In the genomic region with DNA sequence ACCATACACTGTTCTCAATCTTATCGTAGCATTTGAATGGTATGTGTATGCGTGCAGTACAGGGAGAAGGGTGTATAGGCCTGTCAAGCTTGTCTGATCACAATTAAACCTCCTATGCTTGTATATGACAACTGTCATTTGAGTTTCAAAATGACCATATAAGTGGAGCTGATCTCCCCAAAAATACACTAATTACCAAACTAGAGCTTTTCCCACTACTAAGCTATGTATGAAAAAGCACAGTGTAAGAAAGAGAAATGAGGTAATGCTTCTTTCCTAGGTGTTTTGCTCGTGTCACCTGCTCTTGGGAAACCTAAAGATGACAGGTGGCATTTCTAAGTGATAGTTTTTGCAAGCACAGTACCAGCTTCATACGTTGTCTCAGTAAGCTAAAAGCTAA, we compare ENCODE assay signal across 11 cellular contexts. TPM values are rescaled to one million over a fixed set of nuclear protein-coding genes. Genes with fewer than 3 reads are reported as not detected.
DNase-seq lines count a peak whose midpoint lies in the region; ATAC-seq, FAIRE-seq and TF ChIP-seq lines count a peak whose summit lies in the region.
"Had no signal": no experiment of that assay in that cellular context is flagged by ENCODE, and none has a peak within 500 bp of the region (broad histone marks: within the 10 kb centered on the region; RNA-seq: fewer than 3 reads in every experiment).

No MANE protein-coding gene starts in this region.

- no peaks in the 10 kb centered on the region for H3K27me3 ChIP-seq in CD8-positive, alpha-beta T cell (ENCODE audit: insufficient read depth, low read length)
- H3K27me3 ChIP-seq in ascending aorta (no peaks in the 10 kb centered on the region), neuron (ENCODE audit: insufficient read depth, low read length) (no peaks in the 10 kb centered on the region), uterus (no peaks in the 10 kb centered on the region)
- H3K27me3 ChIP-seq: right atrium auricular region had no signal

- ATAC-seq in CD8-positive, alpha-beta T cell, result no peak

- H3K27me3 Mint-ChIP-seq in CD8-positive, alpha-beta T cell (ENCODE audit: low read depth), result no peaks in the 10 kb centered on the region

- no peaks in the 10 kb centered on the region for H3K9me3 Mint-ChIP-seq in CD8-positive, alpha-beta T cell

- no peaks in the 10 kb centered on the region for H3K36me3 ChIP-seq in CD8-positive, alpha-beta T cell (ENCODE audit: insufficient read depth, low read length)
- H3K36me3 ChIP-seq in ascending aorta (no peaks in the 10 kb centered on the region), neuron (ENCODE audit: insufficient read depth, low read length) (no peaks in the 10 kb centered on the region), uterus (no peaks in the 10 kb centered on the region)
- H3K36me3 ChIP-seq: right atrium auricular region had no signal

- intact Hi-C loops in CD8-positive, alpha-beta T cell (cut with DNase I, micrococcal nuclease), result loop anchor here (5.0 to 10.0 kb wide), 5 partner anchors 279 to 1128 kb away; partner anchors contain the start of genes CCDC91 (in 2 of the 2), PPFIBP1 (in 2 of the 2), FGFR1OP2 (in 1 of the 2) and INTS13 (in 1 of the 2)
- intact Hi-C loops in ascending aorta (cut with DNase I), result loop anchor here (2.0 to 5.0 kb wide), 3 partner anchors 44 to 306 kb away; partner anchors contain the start of genes FGFR1OP2, INTS13 and MED21
- intact Hi-C loops in uterus (cut with DNase I; ENCODE audit: low total_unique reads), result no loop called here

- peak overlapping the region; percentile 76 for H3K27ac ChIP-seq in CD8-positive, alpha-beta T cell (ENCODE audit: low read depth, low read length)
- H3K27ac ChIP-seq in ascending aorta (peak overlapping the region; percentile 96 to 98), uterus (no peak overlapping the region)

- no peak overlapping the region for H3K4me3 Mint-ChIP-seq in CD8-positive, alpha-beta T cell

- POLR2A ChIA-PET in CD8-positive, alpha-beta T cell (lab: Charles Lee), result interaction anchor here (2.3 to 3.6 kb wide), 2 partner anchors 12 to 220 kb away, joined by 9 to 17 read pairs; partner anchors contain the start of gene MED21

- FAIRE-seq in GM12892 (lab: Jason Lieb, UNC), result peak; percentile 86

- TF ChIP-seq POLR2A in GM12892 (IDR thresholded peaks at IDR 0.05; ENCODE audit: low read depth, low read length), result no peak
- TF ChIP-seq POLR2A in uterus (IDR thresholded peaks at IDR 0.05), result no peak

- CTCF ChIA-PET in CD8-positive, alpha-beta T cell (lab: Charles Lee), result interaction anchor here (1.1 kb wide), 1 partner anchor 62 kb away, joined by 3 read pairs; no protein-coding TSS in a partner anchor

- peaks cover 24% of the 10 kb centered on the region for H3K4me1 ChIP-seq in CD8-positive, alpha-beta T cell (ENCODE audit: insufficient read depth, low read length)
- peaks cover 0 to 2% of the 10 kb centered on the region in 2 donors for H3K4me1 ChIP-seq in ascending aorta
- H3K4me1 ChIP-seq in neuron (ENCODE audit: insufficient read depth, low read length), result peaks cover 15% of the 10 kb centered on the region
- no peaks in the 10 kb centered on the region for H3K4me1 ChIP-seq in uterus

- H3K9me3 ChIP-seq in CD8-positive, alpha-beta T cell (ENCODE audit: low read length), result no peaks in the 10 kb centered on the region
- H3K9me3 ChIP-seq in ascending aorta, result no peaks in the 10 kb centered on the region
- H3K9me3 ChIP-seq in neuron (ENCODE audit: low read length), result no peaks in the 10 kb centered on the region
- H3K9me3 ChIP-seq in uterus, result no peaks in the 10 kb centered on the region
- H3K9me3 ChIP-seq: right atrium auricular region had no signal

- H3K27ac Mint-ChIP-seq in CD8-positive, alpha-beta T cell, result peak overlapping the region; percentile 96

- H3K36me3 Mint-ChIP-seq in CD8-positive, alpha-beta T cell, result peaks cover 6% of the 10 kb centered on the region

- peaks cover 56% of the 10 kb centered on the region for H3K4me1 Mint-ChIP-seq in CD8-positive, alpha-beta T cell (ENCODE audit: low read depth)

- TF ChIP-seq CTCF in CD8-positive, alpha-beta T cell (IDR thresholded peaks at IDR 0.05), result no peak
- no peak for TF ChIP-seq CTCF in ascending aorta (IDR thresholded peaks at IDR 0.05)
- TF ChIP-seq CTCF in uterus (IDR thresholded peaks at IDR 0.05), result no peak

- no peak for DNase-seq in CD8-positive, alpha-beta T cell
- DNase-seq in GM12892 (ENCODE audit: insufficient read length) (no peak), ascending aorta (ENCODE audit: low spot score in 2 of 2) (no peak), uterus (no peak), T1000 (lab: John Stamatoyannopoulos, UW) (no peak)
- no peak for DNase-seq in stimulated activated CD4-positive, alpha-beta T cell treated with anti-CD3 and anti-CD28 coated beads, Interleukin-4, amount 100 ng/mL, for 1 hour
- no peak for DNase-seq in activated CD4-positive, CD25-positive, alpha-beta regulatory T cell (lab: John Stamatoyannopoulos, UW)
- DNase-seq: central memory CD4-positive, alpha-beta T cell; erythroblast had no signal

- no peak overlapping the region for H3K4me3 ChIP-seq in CD8-positive, alpha-beta T cell (ENCODE audit: low read depth, low read length)
- no peak overlapping the region for H3K4me3 ChIP-seq in ascending aorta
- H3K4me3 ChIP-seq in neuron (ENCODE audit: low read length), result no peak overlapping the region
- no peak overlapping the region for H3K4me3 ChIP-seq in uterus

- H2AFZ ChIP-seq in neuron (ENCODE audit: low read depth, low read length), result peak overlapping the region; percentile 80

RNA-seq across cellular contexts. Expression of gene STK38L, which starts 1.1 kb away (rescaled TPM):
- total RNA-seq in CD8-positive, alpha-beta T cell, result 10 to 100 TPM; 27.0 to 28.6 TPM
- polyA plus RNA-seq in GM12892 (2012; ENCODE audit: missing spikeins), result 93.4 TPM
- 137 TPM for total RNA-seq in ascending aorta
- total RNA-seq in uterus, result 10 to 100 TPM; 26.9 to 69.3 (median 49.9) TPM

Comparison
In these comparisons a context has a peak if more than half of its experiments do, and no peak if none do; other contexts are left out.
1. H3K27ac ChIP-seq: peak in CD8-positive, alpha-beta T cell (single experiment) and ascending aorta (2 of 2); none in uterus (0 of 2).